In the genomic region with DNA sequence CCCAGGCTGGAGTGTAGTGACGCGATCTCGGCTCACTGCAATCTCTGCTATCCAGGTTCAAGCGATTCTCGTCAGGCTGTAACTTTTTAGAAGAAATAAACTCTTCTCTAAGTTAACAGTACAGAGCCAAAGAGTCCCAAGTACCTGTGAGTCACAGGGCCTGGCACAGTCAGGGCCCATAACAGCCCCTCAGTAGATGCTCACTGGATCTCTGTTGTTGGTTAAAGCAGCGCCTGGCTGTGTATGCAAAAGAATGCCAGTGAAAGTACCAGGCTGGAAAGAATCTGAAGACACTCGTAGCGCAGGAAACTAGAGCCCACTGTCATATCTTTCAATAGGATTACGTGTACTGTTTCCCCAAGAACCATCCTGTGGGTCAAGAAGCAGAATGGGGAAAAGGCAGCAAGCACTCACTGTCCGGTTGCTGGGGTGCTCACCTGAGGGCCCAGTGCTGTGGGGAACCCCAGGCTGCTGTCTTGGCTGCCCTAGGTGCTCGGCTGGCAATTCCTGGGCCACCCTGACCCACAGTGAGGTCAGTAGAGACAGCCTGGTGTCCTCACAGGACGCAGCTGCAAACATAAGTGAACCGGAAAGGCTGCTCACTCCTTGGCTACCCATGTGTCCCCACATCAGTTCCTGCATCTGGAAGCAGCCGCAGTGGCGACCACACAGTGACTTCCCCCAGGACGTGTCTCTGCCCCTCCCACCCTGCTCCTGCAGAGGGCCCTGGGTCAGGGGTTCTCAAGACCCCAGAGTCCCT, we compare ENCODE assay signal across 8 cellular contexts. TPM values are rescaled to one million over a fixed set of nuclear protein-coding genes. Genes with fewer than 3 reads are reported as not detected.
A peak's percentile ranks its signal among the peaks of the same experiment; 100 is the strongest.
DNase-seq lines count a peak whose midpoint lies in the region; ATAC-seq and TF ChIP-seq lines count a peak whose summit lies in the region.
"Had no signal": no experiment of that assay in that cellular context is flagged by ENCODE, and none has a peak within 500 bp of the region (broad histone marks: within the 10 kb centered on the region; RNA-seq: fewer than 3 reads in every experiment).

No MANE protein-coding gene starts in this region.

- ATAC-seq in activated CD8-positive, alpha-beta T cell treated with anti-CD3 and anti-CD28 coated beads, Interleukin-2, amount 10 ng/mL, durations not matched to agents 7 days and 5 days, result no peak
- ATAC-seq in HG03432 (IDR thresholded peaks at IDR 0.05; ENCODE audit: unreplicated experiment), result no peak

- H2AFZ ChIP-seq in neural progenitor cell (replicated peaks), result no peak overlapping the region

- peak overlapping the region; percentile 68 for H3K27ac Mint-ChIP-seq in activated CD8-positive, alpha-beta T cell treated with anti-CD3 and anti-CD28 coated beads, Interleukin-2, amount 10 ng/mL, durations not matched to agents 7 days and 5 days
- no peak overlapping the region for H3K27ac Mint-ChIP-seq in neural progenitor cell

- TF ChIP-seq POLR2A in tibial nerve (IDR thresholded peaks at IDR 0.05), result no peak

- H3K4me1 ChIP-seq in HEK293 (ENCODE audit: control insufficient read depth, insufficient read depth, low read length) (no peaks in the 10 kb centered on the region), neural progenitor cell (peaks cover 16% of the 10 kb centered on the region), tibial nerve (peaks cover 0 to 71% (median 37%) of the 10 kb centered on the region in 4 donors)

- H3K4me3 ChIP-seq in GM06990 (replicated peaks; ENCODE audit: low read depth, low read length), result peak overlapping the region; percentile 0; the same call in 1 of the 2 replicates
- no peak overlapping the region for H3K4me3 ChIP-seq in HEK293 (ENCODE audit: low read depth, low read length)
- no peak overlapping the region for H3K4me3 ChIP-seq in neural progenitor cell
- no peak overlapping the region for H3K4me3 ChIP-seq in tibial nerve

- H3K79me2 ChIP-seq in neural progenitor cell (ENCODE audit: low read depth), result peaks cover 33% of the 10 kb centered on the region

- H3F3A ChIP-seq in neural progenitor cell (ENCODE audit: low read depth), result peaks cover 43% of the 10 kb centered on the region

- peaks cover 51% of the 10 kb centered on the region for H3K36me3 Mint-ChIP-seq in activated CD8-positive, alpha-beta T cell treated with anti-CD3 and anti-CD28 coated beads, Interleukin-2, amount 10 ng/mL, durations not matched to agents 7 days and 5 days (ENCODE audit: low read depth)
- H3K36me3 Mint-ChIP-seq in neural progenitor cell, result peaks cover 4% of the 10 kb centered on the region

- H3K27me3 ChIP-seq in GM06990 (replicated peaks; ENCODE audit: control insufficient read depth, insufficient read depth, low read length) (no peaks in the 10 kb centered on the region), neural progenitor cell (no peaks in the 10 kb centered on the region), tibial nerve (no peaks in the 10 kb centered on the region)

- no peak overlapping the region for H3K9ac ChIP-seq in neural progenitor cell

- TF ChIP-seq CTCF in GM06990 (IDR thresholded peaks at IDR 0.05; ENCODE audit: insufficient read depth, low read length, poor library complexity, severe bottlenecking) (no peak), HEK293 (tag by site-specific recombination; IDR thresholded peaks at IDR 0.05) (no peak), neural progenitor cell (IDR thresholded peaks at IDR 0.05) (no peak), tibial nerve (IDR thresholded peaks at IDR 0.05) (no peak)

- peak overlapping the region; percentile 4; the same call in 1 of the 2 replicates for H3K27ac ChIP-seq in HEK293 (ENCODE audit: extremely low read depth, low read depth, low read length)
- no peak overlapping the region for H3K27ac ChIP-seq in neural progenitor cell
- H3K27ac ChIP-seq in tibial nerve, result peak overlapping the region in 1 of 4 donors; percentile 19

- CTCF ChIA-PET in HEK293 (lab: Yijun Ruan, JAX), result interaction anchor here (3.4 kb wide), 1 partner anchor 22 kb away, joined by 14 read pairs; no protein-coding TSS in a partner anchor
- CTCF ChIA-PET in activated CD8-positive, alpha-beta T cell treated with anti-CD3 and anti-CD28 coated beads, Interleukin-2, amount 10 ng/mL, durations not matched to agents 7 days and 5 days (lab: Charles Lee), result interaction anchor here (1.2 to 4.0 kb wide), 2 partner anchors 21 to 22 kb away, joined by 3 to 46 read pairs; no protein-coding TSS in a partner anchor

- H3K4me3 Mint-ChIP-seq in activated CD8-positive, alpha-beta T cell treated with anti-CD3 and anti-CD28 coated beads, Interleukin-2, amount 10 ng/mL, durations not matched to agents 7 days and 5 days, result peak overlapping the region; percentile 99
- peak overlapping the region; percentile 41 for H3K4me3 Mint-ChIP-seq in neural progenitor cell

- H3K9me3 ChIP-seq in HEK293 (ENCODE audit: control insufficient read depth, insufficient read depth, low read depth, low read length) (no peaks in the 10 kb centered on the region), neural progenitor cell (ENCODE audit: low read depth) (no peaks in the 10 kb centered on the region), tibial nerve (no peaks in the 10 kb centered on the region)

- peaks cover 65% of the 10 kb centered on the region for H3K4me1 Mint-ChIP-seq in activated CD8-positive, alpha-beta T cell treated with anti-CD3 and anti-CD28 coated beads, Interleukin-2, amount 10 ng/mL, durations not matched to agents 7 days and 5 days (ENCODE audit: low read depth)
- H3K4me1 Mint-ChIP-seq in neural progenitor cell, result peaks cover 46% of the 10 kb centered on the region

- no peak for TF ChIP-seq EP300 in tibial nerve (IDR thresholded peaks at IDR 0.05)

- H4K20me1 ChIP-seq in neural progenitor cell (ENCODE audit: low read depth), result peaks cover 51% of the 10 kb centered on the region

- peak; percentile 63 for DNase-seq in GM06990 (ENCODE audit: extremely low read depth, insufficient read length)
- no peak for DNase-seq in activated CD8-positive, alpha-beta T cell treated with anti-CD3 and anti-CD28 coated beads, Interleukin-2, amount 10 ng/mL, durations not matched to agents 7 days and 5 days
- no peak for DNase-seq in neural progenitor cell (ENCODE audit: low spot score)
- no peak for DNase-seq in activated CD4-positive, alpha-beta T cell treated with anti-CD3 and anti-CD28 coated beads, Interleukin-2, amount 50 U/mL, for 4 hours
- no peak for DNase-seq in tibial nerve (ENCODE audit: low spot score in 2 of 2)
- DNase-seq: NCI-H1092 had no signal

- POLR2A ChIA-PET in HEK293 (lab: Yijun Ruan, JAX), result interaction anchor here (0.7 kb wide), 1 partner anchor 19 kb away, joined by 3 read pairs; no protein-coding TSS in a partner anchor
- POLR2A ChIA-PET in activated CD8-positive, alpha-beta T cell treated with anti-CD3 and anti-CD28 coated beads, Interleukin-2, amount 10 ng/mL, durations not matched to agents 7 days and 5 days (lab: Charles Lee), result no interaction called here

- WGBS in tibial nerve, 2 donors, result 63 to 64% methylated on average over 15 of the region's 16 CpGs

- no peaks in the 10 kb centered on the region for H3K27me3 Mint-ChIP-seq in activated CD8-positive, alpha-beta T cell treated with anti-CD3 and anti-CD28 coated beads, Interleukin-2, amount 10 ng/mL, durations not matched to agents 7 days and 5 days (ENCODE audit: low read depth)
- H3K27me3 Mint-ChIP-seq in neural progenitor cell (ENCODE audit: insufficient read depth, low read depth), result peaks cover 2% of the 10 kb centered on the region

- no peak overlapping the region for H3K4me2 ChIP-seq in neural progenitor cell

- H3K9me3 Mint-ChIP-seq in activated CD8-positive, alpha-beta T cell treated with anti-CD3 and anti-CD28 coated beads, Interleukin-2, amount 10 ng/mL, durations not matched to agents 7 days and 5 days (ENCODE audit: insufficient read depth), result no peaks in the 10 kb centered on the region
- no peaks in the 10 kb centered on the region for H3K9me3 Mint-ChIP-seq in neural progenitor cell

- H3K36me3 ChIP-seq in GM06990 (ENCODE audit: control insufficient read depth, insufficient read depth, low read length) (peaks cover 13% of the 10 kb centered on the region), HEK293 (ENCODE audit: control insufficient read depth in 2 of 2, insufficient read depth in 1 of 2, low read length in 2 of 2) (peaks cover 0 to 43% of the 10 kb centered on the region in 2 experiments; a peak in 2 of 3 replicates), neural progenitor cell (no peaks in the 10 kb centered on the region), tibial nerve (peaks cover 0 to 38% (median 0%) of the 10 kb centered on the region in 3 donors)

TF ChIP-seq in HEK293, 187 proteins besides CTCF, POLR2A, EP300 and RAD21 (continues in another document):
- no peak for TF ChIP-seq ZNF248 (tag by site-specific recombination; IDR thresholded peaks at IDR 0.05)

RNA-seq across cellular contexts. Expression of a gene that starts 3.1 kb away (rescaled TPM):
- total RNA-seq in activated CD8-positive, alpha-beta T cell treated with anti-CD3 and anti-CD28 coated beads, Interleukin-2, amount 10 ng/mL, durations not matched to agents 7 days and 5 days, result 100 to 1,000 TPM; 132 to 136 TPM
- total RNA-seq in neural progenitor cell (ENCODE audit: low replicate concordance), result 54.9 and 119 TPM in 2 replicates
- total RNA-seq in tibial nerve, result 10 to 100 TPM; 41.7 to 55.9 (median 53.5) TPM

RNA-seq across cellular contexts. Expression of a gene that starts 5.9 kb away (rescaled TPM):
- total RNA-seq in activated CD8-positive, alpha-beta T cell treated with anti-CD3 and anti-CD28 coated beads, Interleukin-2, amount 10 ng/mL, durations not matched to agents 7 days and 5 days, result 10 to 100 TPM; 21.9 to 22.4 TPM
- total RNA-seq in neural progenitor cell (ENCODE audit: low replicate concordance), result 14.1 and 55.4 TPM in 2 replicates
- total RNA-seq in tibial nerve, result 10 to 100 TPM; 60.1 to 88.5 (median 82.2) TPM

RNA-seq across cellular contexts. Expression of a gene that starts 6.1 kb away (rescaled TPM):
- total RNA-seq in activated CD8-positive, alpha-beta T cell treated with anti-CD3 and anti-CD28 coated beads, Interleukin-2, amount 10 ng/mL, durations not matched to agents 7 days and 5 days, result 100 to 1,000 TPM; 284 to 311 TPM
- total RNA-seq in neural progenitor cell (ENCODE audit: low replicate concordance) (68.4 and 115 TPM in 2 replicates), tibial nerve (10 to 100 TPM in 2 of 4 donors, 1 to 10 TPM in 2; 8.6 to 15.0 (median 11.9) TPM)

RNA-seq across cellular contexts. Expression of a gene that starts 31.1 kb away (rescaled TPM):
- under 1 TPM; 0.45 to 0.91 TPM for total RNA-seq in activated CD8-positive, alpha-beta T cell treated with anti-CD3 and anti-CD28 coated beads, Interleukin-2, amount 10 ng/mL, durations not matched to agents 7 days and 5 days
- total RNA-seq in neural progenitor cell (ENCODE audit: low replicate concordance) (3.2 and 10.3 TPM in 2 replicates), tibial nerve (10 to 100 TPM in 2 of 4 donors, 1 to 10 TPM in 2; 6.1 to 33.7 (median 13.6) TPM)
